8 cellular contexts compared by ENCODE assay signal in genomic region chr11:65329944-65330403, GRCh38. TPM values are rescaled to one million over a fixed set of nuclear protein-coding genes. Genes with fewer than 3 reads are reported as not detected.
DNase-seq lines count a peak whose midpoint lies in the region; ATAC-seq, FAIRE-seq and TF ChIP-seq lines count a peak whose summit lies in the region.

No MANE protein-coding gene starts in this region.

- intact Hi-C loops in CD14-positive monocyte (cut with micrococcal nuclease), result loop anchor here in 1 of 2 donors (5.0 kb wide), 1 partner anchor 53 kb away; no protein-coding TSS in a partner anchor
- intact Hi-C loops in endothelial cell of umbilical vein (cut with micrococcal nuclease), result loop anchor here (1.0 to 5.0 kb wide), 4 partner anchors 15 to 123 kb away; no protein-coding TSS in a partner anchor

- H3K9me3 Mint-ChIP-seq in CD14-positive monocyte, result no peaks in the 10 kb centered on the region

- peaks cover 23% of the 10 kb centered on the region for H3K4me1 Mint-ChIP-seq in CD14-positive monocyte

- TF ChIP-seq POLR2A in endothelial cell of umbilical vein (IDR thresholded peaks at IDR 0.05; ENCODE audit: low read depth, low read length), result no peak

- no peaks in the 10 kb centered on the region for H3K9me1 ChIP-seq in endothelial cell of umbilical vein (replicated peaks; ENCODE audit: control insufficient read depth, extremely low read depth, insufficient read depth, low read length)

- H3K36me3 ChIP-seq in endothelial cell of umbilical vein (ENCODE audit: control insufficient read depth in 2 of 2, extremely low read depth in 1 of 2, insufficient read depth in 2 of 2, low read length in 2 of 2), result no peaks in the 10 kb centered on the region

- peak overlapping the region; percentile 58 for H3K4me2 ChIP-seq in endothelial cell of umbilical vein (ENCODE audit: insufficient read depth, low read length)

- DNase-seq in CD14-positive monocyte (ENCODE audit: low spot score) (peak; percentile 76), HTR-8/SVneo (ENCODE audit: insufficient read length, low spot score) (peak; percentile 74), NOMO-1 (lab: John Stamatoyannopoulos, UW; ENCODE audit: unreplicated experiment in 2 of 2) (peak; percentile 69 to 90), endothelial cell of umbilical vein (ENCODE audit: low read depth, low spot score) (peak; percentile 88), mucosa of gallbladder (ENCODE audit: low spot score) (peak; percentile 94)
- peak in 2 of 3 experiments; percentile 65 to 89 for DNase-seq in activated CD8-positive, alpha-beta memory T cell treated with anti-CD3 and anti-CD28 coated beads for 48 hours (ENCODE audit: low read depth in 2 of 3, low spot score in 2 of 3)
- DNase-seq in stimulated activated CD8-positive, alpha-beta memory T cell treated with anti-CD3 and anti-CD28 coated beads, Interleukin-4, amount 100 ng/mL, for 24 hours (ENCODE audit: low read depth), result peak; percentile 71

- H3K4me1 ChIP-seq in endothelial cell of umbilical vein (ENCODE audit: control insufficient read depth, extremely low read depth, insufficient read depth, low read length), result peaks cover 14% of the 10 kb centered on the region

- no peak for ATAC-seq in HG03457 (IDR thresholded peaks at IDR 0.05; ENCODE audit: unreplicated experiment)

- peak overlapping the region; percentile 58 for H2AFZ ChIP-seq in endothelial cell of umbilical vein (ENCODE audit: low read depth, low read length)

- POLR2A ChIA-PET in endothelial cell of umbilical vein (lab: Charles Lee), result interaction anchor here (0.9 to 1.7 kb wide), 3 partner anchors 13 to 55 kb away, joined by 4 to 11 read pairs (median 4); partner anchors contain the start of gene CDC42EP2

- TF ChIP-seq CTCF in CD14-positive monocyte (IDR thresholded peaks at IDR 0.05) (peak; percentile 84), endothelial cell of umbilical vein (IDR thresholded peaks at IDR 0.05; ENCODE audit: extremely low read depth in 1 of 2, insufficient read depth in 1 of 2, low read depth in 1 of 2, low read length in 2 of 2) (peak; percentile 67 to 70)

- H3K36me3 Mint-ChIP-seq in CD14-positive monocyte, result no peaks in the 10 kb centered on the region

- no TSS peak for BruUV-seq in endothelial cell of umbilical vein (replicated peaks; lab: Mats Ljungman, UMichigan)

- H3K27ac ChIP-seq in endothelial cell of umbilical vein (ENCODE audit: insufficient read depth, low read depth, low read length), result peak overlapping the region; percentile 20

- FAIRE-seq in HTR-8/SVneo (lab: Jason Lieb, UNC) (no peak), endothelial cell of umbilical vein (lab: Jason Lieb, UNC) (peak; percentile 88)

- H4K20me1 ChIP-seq in endothelial cell of umbilical vein (replicated peaks; ENCODE audit: control insufficient read depth, extremely low read depth, insufficient read depth, low read length), result no peaks in the 10 kb centered on the region

- no peaks in the 10 kb centered on the region for H3K27me3 ChIP-seq in endothelial cell of umbilical vein (ENCODE audit: control insufficient read depth in 2 of 2, insufficient read depth in 2 of 2, low read length in 2 of 2)

- peaks cover 13% of the 10 kb centered on the region for H3K79me2 ChIP-seq in endothelial cell of umbilical vein (ENCODE audit: control insufficient read depth, insufficient read depth, low read length)

- no peaks in the 10 kb centered on the region for H3K9me3 ChIP-seq in endothelial cell of umbilical vein (replicated peaks; ENCODE audit: control insufficient read depth, insufficient read depth, low read length)

- H3K27me3 Mint-ChIP-seq in CD14-positive monocyte (ENCODE audit: low read depth in 3 of 3), result peaks cover 3 to 8% (median 7%) of the 10 kb centered on the region in 3 donors

- H3K4me3 ChIP-seq in endothelial cell of umbilical vein (replicated peaks in 1 of 3; ENCODE audit: insufficient read depth in 1 of 3, low read depth in 1 of 3, low read length in 3 of 3), result no peak overlapping the region

- H3K4me3 Mint-ChIP-seq in CD14-positive monocyte, result peak overlapping the region; percentile 57 to 60

- CTCF ChIA-PET in endothelial cell of umbilical vein (lab: Charles Lee), result interaction anchor here (0.6 to 11.0 kb wide), 36 partner anchors 8 to 236 kb away, joined by 3 to 473 read pairs (median 6); partner anchors contain the start of genes CAPN1, CDC42EP2 and POLA2

- dilution Hi-C loops in endothelial cell of umbilical vein (cut with MboI; ENCODE audit: extremely low pct_ligation_motif_present, low sequenced_read_pairs), result no loop called here

- H3K27ac Mint-ChIP-seq in CD14-positive monocyte, result peak overlapping the region; percentile 19 to 90 (median 82)

- H3K9ac ChIP-seq in endothelial cell of umbilical vein (replicated peaks; ENCODE audit: extremely low read depth, insufficient read depth, low read length), result peak overlapping the region; percentile 16

TF ChIP-seq in endothelial cell of umbilical vein, 7 proteins besides CTCF, POLR2A, EP300 and RAD21 (continues in another document):
- TF ChIP-seq EZH2 (IDR thresholded peaks at IDR 0.05; ENCODE audit: borderline replicate concordance, low read depth, low read length, severe bottlenecking) (no peak), POLR2AphosphoS5 (IDR thresholded peaks at IDR 0.05; ENCODE audit: insufficient read depth, low read depth, low read length) (no peak), FOS (IDR thresholded peaks at IDR 0.05; ENCODE audit: borderline replicate concordance, insufficient read depth, low read length) (no peak), MAX (IDR thresholded peaks at IDR 0.05; ENCODE audit: insufficient read depth, insufficient read length) (no peak), MYC (IDR thresholded peaks at IDR 0.05; ENCODE audit: low read depth, low read length) (no peak), GATA2 (IDR thresholded peaks at IDR 0.05; ENCODE audit: insufficient read depth, insufficient read length, low read depth, low read length) (no peak)

RNA-seq across cellular contexts. Expression of gene DPF2, which starts 3.7 kb away (rescaled TPM):
- polyA plus RNA-seq in CD14-positive monocyte (10 to 100 TPM; 35.7 to 39.0 TPM), endothelial cell of umbilical vein (62.2 and 73.3 TPM in 2 replicates)
- total RNA-seq in endothelial cell of umbilical vein (48.9 and 58.7 TPM in 2 replicates), mucosa of gallbladder (62.6 TPM)
- polyA plus RNA-seq in endothelial cell of umbilical vein (2011; cell fraction: cytosol; rRNA removed), result 45.6 and 53.3 TPM in 2 replicates
- polyA plus RNA-seq in endothelial cell of umbilical vein (2011; cell fraction: nucleus; rRNA removed), result 72.4 and 84.8 TPM in 2 replicates
- 44.0 and 45.5 TPM in 2 replicates for polyA plus RNA-seq in endothelial cell of umbilical vein (2012)
- polyA minus RNA-seq in endothelial cell of umbilical vein, result 45.6 and 51.2 TPM in 2 replicates
- 22.1 TPM for polyA minus RNA-seq in endothelial cell of umbilical vein (2011; cell fraction: cytosol; rRNA and poly(A)+ RNA removed)
- polyA minus RNA-seq in endothelial cell of umbilical vein (2011; cell fraction: nucleus; rRNA and poly(A)+ RNA removed), result 35.2 and 36.0 TPM in 2 replicates

RNA-seq across cellular contexts. Expression of gene CDC42EP2, which starts 15.3 kb away (rescaled TPM):
- polyA plus RNA-seq in CD14-positive monocyte (10 to 100 TPM in 1 of 2 donors, 1 to 10 TPM in 1; 5.4 to 10.1 TPM), endothelial cell of umbilical vein (26.4 and 33.3 TPM in 2 replicates)
- total RNA-seq in endothelial cell of umbilical vein (23.4 and 23.9 TPM in 2 replicates), mucosa of gallbladder (21.5 TPM)
- polyA plus RNA-seq in endothelial cell of umbilical vein (2011; cell fraction: cytosol; rRNA removed), result 12.0 and 17.4 TPM in 2 replicates
- 17.2 and 17.9 TPM in 2 replicates for polyA plus RNA-seq in endothelial cell of umbilical vein (2011; cell fraction: nucleus; rRNA removed)
- polyA plus RNA-seq in endothelial cell of umbilical vein (2012), result 33.6 and 38.1 TPM in 2 replicates
- 21.1 and 29.8 TPM in 2 replicates for polyA minus RNA-seq in endothelial cell of umbilical vein
- 12.0 TPM for polyA minus RNA-seq in endothelial cell of umbilical vein (2011; cell fraction: cytosol; rRNA and poly(A)+ RNA removed)
- 35.3 and 46.4 TPM in 2 replicates for polyA minus RNA-seq in endothelial cell of umbilical vein (2011; cell fraction: nucleus; rRNA and poly(A)+ RNA removed)

RNA-seq across cellular contexts. Expression of gene TIGD3, which starts 24.6 kb away (rescaled TPM):
- polyA plus RNA-seq in CD14-positive monocyte (1 to 10 TPM; 2.8 to 3.7 TPM), endothelial cell of umbilical vein (0.18 TPM in 2 replicates)
- total RNA-seq in endothelial cell of umbilical vein (0.27 TPM in 1 of 2 replicates, not detected in the other), mucosa of gallbladder (0.29 TPM)
- 0.13 TPM in 2 replicates for polyA plus RNA-seq in endothelial cell of umbilical vein (2011; cell fraction: cytosol; rRNA removed)
- polyA plus RNA-seq in endothelial cell of umbilical vein (2011; cell fraction: nucleus; rRNA removed), result 0.41 and 0.43 TPM in 2 replicates
- polyA plus RNA-seq in endothelial cell of umbilical vein (2012), result 0.16 and 0.19 TPM in 2 replicates
- 0.15 TPM in 1 of 2 replicates, not detected in the other for polyA minus RNA-seq in endothelial cell of umbilical vein
- 0.92 TPM for polyA minus RNA-seq in endothelial cell of umbilical vein (2011; cell fraction: cytosol; rRNA and poly(A)+ RNA removed)
- not detected in 2 replicates for polyA minus RNA-seq in endothelial cell of umbilical vein (2011; cell fraction: nucleus; rRNA and poly(A)+ RNA removed)

RNA-seq across cellular contexts. Expression of gene SLC25A45, which starts 52.5 kb away (rescaled TPM):
- polyA plus RNA-seq in CD14-positive monocyte, result 1 to 10 TPM; 3.7 to 4.1 TPM
- total RNA-seq in endothelial cell of umbilical vein, result 3.1 and 4.8 TPM in 2 replicates
- polyA plus RNA-seq in endothelial cell of umbilical vein, result 1.2 TPM in 2 replicates
- 0.52 and 0.66 TPM in 2 replicates for polyA plus RNA-seq in endothelial cell of umbilical vein (2011; cell fraction: cytosol; rRNA removed)
- 2.1 and 2.5 TPM in 2 replicates for polyA plus RNA-seq in endothelial cell of umbilical vein (2011; cell fraction: nucleus; rRNA removed)
- polyA plus RNA-seq in endothelial cell of umbilical vein (2012), result 1.5 and 1.6 TPM in 2 replicates
- 0.55 and 1.9 TPM in 2 replicates for polyA minus RNA-seq in endothelial cell of umbilical vein
- 6.2 TPM for polyA minus RNA-seq in endothelial cell of umbilical vein (2011; cell fraction: cytosol; rRNA and poly(A)+ RNA removed)
- polyA minus RNA-seq in endothelial cell of umbilical vein (2011; cell fraction: nucleus; rRNA and poly(A)+ RNA removed), result 1.7 and 2.0 TPM in 2 replicates
- total RNA-seq in mucosa of gallbladder, result 7.1 TPM

RNA-seq across cellular contexts. Expression of gene FRMD8, which starts 56.5 kb away (rescaled TPM):
- 10 to 100 TPM; 33.7 to 41.2 TPM for polyA plus RNA-seq in CD14-positive monocyte
- 53.9 and 57.7 TPM in 2 replicates for total RNA-seq in endothelial cell of umbilical vein
- 36.4 and 45.3 TPM in 2 replicates for polyA plus RNA-seq in endothelial cell of umbilical vein
- 24.9 and 33.1 TPM in 2 replicates for polyA plus RNA-seq in endothelial cell of umbilical vein (2011; cell fraction: cytosol; rRNA removed)
- polyA plus RNA-seq in endothelial cell of umbilical vein (2011; cell fraction: nucleus; rRNA removed), result 38.1 and 42.6 TPM in 2 replicates
- polyA plus RNA-seq in endothelial cell of umbilical vein (2012), result 24.3 and 29.2 TPM in 2 replicates
- polyA minus RNA-seq in endothelial cell of umbilical vein, result 34.9 and 44.0 TPM in 2 replicates
- 16.4 TPM for polyA minus RNA-seq in endothelial cell of umbilical vein (2011; cell fraction: cytosol; rRNA and poly(A)+ RNA removed)
- polyA minus RNA-seq in endothelial cell of umbilical vein (2011; cell fraction: nucleus; rRNA and poly(A)+ RNA removed), result 22.2 and 24.7 TPM in 2 replicates
- total RNA-seq in mucosa of gallbladder, result 40.8 TPM
